23 cellular contexts compared by ENCODE assay signal in the genomic region with DNA sequence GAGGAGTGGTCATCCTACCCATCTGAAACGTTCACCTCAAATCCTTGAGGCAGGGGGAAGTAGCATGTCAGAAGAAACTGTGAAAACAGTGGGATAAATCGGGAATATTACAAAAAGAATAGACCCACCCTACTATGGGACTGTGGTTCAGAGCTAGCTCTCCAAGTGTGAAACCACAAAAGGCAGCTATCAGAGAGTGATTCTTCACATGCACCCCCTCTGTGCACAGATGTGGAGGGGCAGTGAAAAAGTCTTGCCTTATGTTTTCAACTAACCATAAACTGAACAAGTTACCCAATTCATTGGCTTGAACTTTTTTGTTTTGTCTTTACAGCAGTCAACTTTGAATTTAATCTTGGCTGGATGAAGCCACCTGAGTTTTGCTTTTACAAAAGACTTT.
DNase-seq lines count a peak whose midpoint lies in the region; ATAC-seq and TF ChIP-seq lines count a peak whose summit lies in the region.
"Had no signal": no experiment of that assay in that cellular context is flagged by ENCODE, and none has a peak within 500 bp of the region (broad histone marks: within the 10 kb centered on the region; RNA-seq: fewer than 3 reads in every experiment).

No MANE protein-coding gene starts in this region.

- H3T11ph ChIP-seq in H9 (ENCODE audit: low read length): no peak overlapping the region

- H3K36me3 Mint-ChIP-seq in H9 (ENCODE audit: insufficient read depth in 1 of 3, low read depth in 3 of 3) (peaks cover 0 to 7% (median 5%) of the 10 kb centered on the region in 3 experiments; a peak in 4 of 7 replicates), WTC11 (peaks cover 7% of the 10 kb centered on the region)
- no peaks in the 10 kb centered on the region for H3K36me3 Mint-ChIP-seq in naive thymus-derived CD4-positive, alpha-beta T cell
- H3K36me3 Mint-ChIP-seq: type B pancreatic cell had no signal

- H4K20me1 ChIP-seq in H9 (ENCODE audit: control insufficient read depth, insufficient read depth, insufficient read length): no peaks in the 10 kb centered on the region

- intact Hi-C loops in naive thymus-derived CD4-positive, alpha-beta T cell (cut with micrococcal nuclease): loop anchor here (1.0 to 10.0 kb wide), 4 partner anchors 42 to 668 kb away; no protein-coding TSS in a partner anchor

- H3K4me1 Mint-ChIP-seq in H9 (peaks cover 18 to 22% of the 10 kb centered on the region in 2 experiments), WTC11 (peaks cover 24% of the 10 kb centered on the region)
- peaks cover 17 to 42% (median 32%) of the 10 kb centered on the region in 7 donors for H3K4me1 Mint-ChIP-seq in naive thymus-derived CD4-positive, alpha-beta T cell

- no peak overlapping the region for H2AK5ac ChIP-seq in H9 (ENCODE audit: insufficient read length, low read length)

- H3K27me3 Mint-ChIP-seq in H9 (ENCODE audit: low read depth) (no peaks in the 10 kb centered on the region), WTC11 (ENCODE audit: low read depth) (no peaks in the 10 kb centered on the region)
- no peaks in the 10 kb centered on the region for H3K27me3 Mint-ChIP-seq in naive thymus-derived CD4-positive, alpha-beta T cell
- H3K27me3 Mint-ChIP-seq: type B pancreatic cell had no signal

- H3K56ac ChIP-seq in H9 (ENCODE audit: insufficient read length, low read depth, low read length): no peak overlapping the region

- no peak overlapping the region for H3K9ac ChIP-seq in H9 (ENCODE audit: extremely low read depth, insufficient read length, low read length)

- no peak overlapping the region for H3K14ac ChIP-seq in H9 (ENCODE audit: insufficient read depth, low read length)

- CTCF ChIA-PET in WTC11 (lab: Charles Lee): no interaction called here
- CTCF ChIA-PET in naive thymus-derived CD4-positive, alpha-beta T cell (lab: Charles Lee): no interaction called here

- H3K27ac Mint-ChIP-seq in H9: peak overlapping the region; percentile 20 to 89 (median 69); a peak in 4 of 7 replicates
- H3K27ac Mint-ChIP-seq in WTC11: peak overlapping the region; percentile 63
- H3K27ac Mint-ChIP-seq in naive thymus-derived CD4-positive, alpha-beta T cell: no peak overlapping the region
- H3K27ac Mint-ChIP-seq: type B pancreatic cell had no signal

- POLR2A ChIA-PET in WTC11 (lab: Charles Lee): no interaction called here
- POLR2A ChIA-PET in naive thymus-derived CD4-positive, alpha-beta T cell (lab: Charles Lee): no interaction called here

- H2BK20ac ChIP-seq in H9 (ENCODE audit: low read depth, low read length, poor library complexity, severe bottlenecking): no peak overlapping the region

- no peak overlapping the region for H4K5ac ChIP-seq in H9 (ENCODE audit: insufficient read length, low read depth, low read length)

- no peak overlapping the region for H4K8ac ChIP-seq in H9 (replicated peaks; ENCODE audit: insufficient read length, low read depth, low read length)

- H3K79me1 ChIP-seq in H9 (ENCODE audit: insufficient read depth, low read depth, low read length, poor library complexity, severe bottlenecking): no peaks in the 10 kb centered on the region

- H2BK12ac ChIP-seq in H9 (ENCODE audit: insufficient read length, low read depth, low read length): no peak overlapping the region

- no peak overlapping the region for H2BK5ac ChIP-seq in H9 (ENCODE audit: insufficient read length, low read length)

- peaks cover 7% of the 10 kb centered on the region for H3K4me1 ChIP-seq in H9 (ENCODE audit: insufficient read depth, low read length)
- H3K4me1 ChIP-seq in naive thymus-derived CD4-positive, alpha-beta T cell (ENCODE audit: control insufficient read depth in 2 of 2, insufficient read depth in 2 of 2, low read length in 2 of 2): peaks cover 4 to 32% of the 10 kb centered on the region in 2 donors
- peaks cover 0 to 11% (median 6%) of the 10 kb centered on the region in 4 donors for H3K4me1 ChIP-seq in upper lobe of left lung
- no peaks in the 10 kb centered on the region for H3K4me1 ChIP-seq in suprapubic skin
- H3K4me1 ChIP-seq in HAP-1: no peaks in the 10 kb centered on the region
- H3K4me1 ChIP-seq: foreskin keratinocyte had no signal

- WGBS in H9 (ENCODE audit: extremely low coverage, insufficient read length, low lambda C conversion rate): no CpG with 5 or more reads among the region's 2 CpGs
- 69% methylated on average over 2 of the region's 2 CpGs for WGBS in upper lobe of left lung, 2 donors
- 40% methylated on average over 2 of the region's 2 CpGs for WGBS in suprapubic skin

- H3K9me3 ChIP-seq in H9 (ENCODE audit: control insufficient read depth, low read depth, low read length) (no peaks in the 10 kb centered on the region), upper lobe of left lung (no peaks in the 10 kb centered on the region), suprapubic skin (no peaks in the 10 kb centered on the region), HAP-1 (no peaks in the 10 kb centered on the region)
- no peaks in the 10 kb centered on the region for H3K9me3 ChIP-seq in naive thymus-derived CD4-positive, alpha-beta T cell (ENCODE audit: control insufficient read depth in 2 of 3, low read length in 3 of 3)
- H3K9me3 ChIP-seq: lower lobe of right lung had no signal

- TF ChIP-seq CTCF in H9 (conservative IDR thresholded peaks at IDR 0.05): no peak
- no peak for TF ChIP-seq CTCF in WTC11 (IDR thresholded peaks at IDR 0.05)
- no peak for TF ChIP-seq CTCF in upper lobe of left lung (IDR thresholded peaks at IDR 0.05)
- TF ChIP-seq CTCF in suprapubic skin (IDR thresholded peaks at IDR 0.05): no peak

- in situ Hi-C loops in HAP-1 (cut with MboI; ENCODE audit: low sequenced_read_pairs): no loop called here

- ATAC-seq in GM18498 (IDR thresholded peaks at IDR 0.05; ENCODE audit: unreplicated experiment): peak; percentile 74
- peak; percentile 79 for ATAC-seq in WTC11
- peak; percentile 62 for ATAC-seq in naive thymus-derived CD4-positive, alpha-beta T cell
- ATAC-seq in upper lobe of left lung (ENCODE audit: low FRiP score in 2 of 2): no peak
- ATAC-seq in esophagus mucosa: no peak
- ATAC-seq: foreskin keratinocyte, lower lobe of right lung had no signal

- no peaks in the 10 kb centered on the region for H3K23me2 ChIP-seq in H9 (ENCODE audit: insufficient read length, low read depth, low read length, poor library complexity, severe bottlenecking)

- H3K27me3 ChIP-seq in H9 (ENCODE audit: insufficient read depth, low read length): no peaks in the 10 kb centered on the region; the same call in 1 of the 2 replicates
- no peaks in the 10 kb centered on the region for H3K27me3 ChIP-seq in naive thymus-derived CD4-positive, alpha-beta T cell (ENCODE audit: control insufficient read depth in 2 of 2, insufficient read depth in 2 of 2, low read length in 2 of 2)
- no peaks in the 10 kb centered on the region for H3K27me3 ChIP-seq in upper lobe of left lung
- H3K27me3 ChIP-seq in suprapubic skin: no peaks in the 10 kb centered on the region
- 0 out of 2 replicates have a peak, but pooled peaks cover 2% of the 10 kb centered on the region for H3K27me3 ChIP-seq in HAP-1 (ENCODE audit: low read depth)
- H3K27me3 ChIP-seq: adrenal gland had no signal

- peaks cover 6 to 7% of the 10 kb centered on the region in 2 experiments; a peak in 4 of 5 replicates for H3K9me3 Mint-ChIP-seq in H9
- H3K9me3 Mint-ChIP-seq in WTC11: peaks cover 9% of the 10 kb centered on the region
- H3K9me3 Mint-ChIP-seq in naive thymus-derived CD4-positive, alpha-beta T cell: no peaks in the 10 kb centered on the region
- H3K9me3 Mint-ChIP-seq: type B pancreatic cell had no signal

- DNase-seq in H9 (no peak), WTC11 (ENCODE audit: low spot score) (no peak), upper lobe of left lung (no peak), suprapubic skin (ENCODE audit: low spot score in 2 of 2) (no peak), HAP-1 (ENCODE audit: low spot score in 2 of 2) (no peak)
- DNase-seq in naive thymus-derived CD4-positive, alpha-beta T cell: no peak
- DNase-seq: activated CD4-positive, alpha-beta T cell treated with anti-CD3 and anti-CD28 coated beads for 4 hours; activated effector memory CD4-positive, alpha-beta T cell treated with Interleukin-2 at 50 U/mL for 16 hours; adrenal gland; foreskin keratinocyte; hippocampal formation; kidney; lower lobe of right lung; NCI-H1436; NCI-H526 treated with DMSO at 0.1 percent for 48 hours; nucleus accumbens; SHP77; stimulated activated CD4-positive, alpha-beta T cell treated with anti-CD3 and anti-CD28 coated beads, Interleukin-2, amount 100 ng/mL, for 48 hours had no signal

- H3K4me3 Mint-ChIP-seq in H9 (no peak overlapping the region), WTC11 (no peak overlapping the region)
- no peak overlapping the region for H3K4me3 Mint-ChIP-seq in naive thymus-derived CD4-positive, alpha-beta T cell
- H3K4me3 Mint-ChIP-seq: type B pancreatic cell had no signal

- H3K36me3 ChIP-seq in naive thymus-derived CD4-positive, alpha-beta T cell (ENCODE audit: control insufficient read depth in 2 of 3, insufficient read depth in 3 of 3, low read length in 3 of 3): no peaks in the 10 kb centered on the region
- H3K36me3 ChIP-seq in upper lobe of left lung (no peaks in the 10 kb centered on the region), suprapubic skin (no peaks in the 10 kb centered on the region), HAP-1 (replicated peaks) (no peaks in the 10 kb centered on the region)
- H3K36me3 ChIP-seq: adrenal gland, lower lobe of right lung had no signal

- H2BK15ac ChIP-seq in H9 (ENCODE audit: low read depth, low read length): no peak overlapping the region

- no peak overlapping the region for H3K4me3 ChIP-seq in naive thymus-derived CD4-positive, alpha-beta T cell (ENCODE audit: low read length)
- H3K4me3 ChIP-seq in upper lobe of left lung (no peak overlapping the region), suprapubic skin (no peak overlapping the region), HAP-1 (no peak overlapping the region)
- H3K4me3 ChIP-seq: adrenal gland, lower lobe of right lung, smooth muscle cell had no signal

- no peak overlapping the region for H3K18ac ChIP-seq in H9 (ENCODE audit: insufficient read length, low read depth, low read length)

- no peak overlapping the region for H3K4ac ChIP-seq in H9 (ENCODE audit: low read depth, low read length)

- no peak overlapping the region for H3K4me2 ChIP-seq in H9 (ENCODE audit: insufficient read depth, insufficient read length, low read length)
- H3K4me2 ChIP-seq: smooth muscle cell had no signal

- no peak overlapping the region for H2AFZ ChIP-seq in H9 (ENCODE audit: low read length)

- H2BK120ac ChIP-seq in H9 (ENCODE audit: low read depth, low read length, poor library complexity, severe bottlenecking): no peak overlapping the region

- H3K27ac ChIP-seq in H9 (ENCODE audit: insufficient read length, low read depth, low read length): no peak overlapping the region
- no peak overlapping the region for H3K27ac ChIP-seq in naive thymus-derived CD4-positive, alpha-beta T cell (ENCODE audit: low read depth, low read length)
- H3K27ac ChIP-seq in upper lobe of left lung: no peak overlapping the region
- H3K27ac ChIP-seq in suprapubic skin: no peak overlapping the region
- H3K27ac ChIP-seq: adrenal gland, epithelial cell of prostate, foreskin keratinocyte, lower lobe of right lung had no signal

- TF ChIP-seq POLR2A in upper lobe of left lung (IDR thresholded peaks at IDR 0.05) (no peak), suprapubic skin (IDR thresholded peaks at IDR 0.05) (no peak)

- TF ChIP-seq EP300 in upper lobe of left lung (IDR thresholded peaks at IDR 0.05) (no peak), suprapubic skin (IDR thresholded peaks at IDR 0.05) (no peak)

- no peak overlapping the region for H4K91ac ChIP-seq in H9 (ENCODE audit: insufficient read length, low read depth, low read length)

- no peak overlapping the region for H3K23ac ChIP-seq in H9 (ENCODE audit: insufficient read length, low read depth, low read length)

- H3K79me2 ChIP-seq in H9 (ENCODE audit: insufficient read depth, low read length): no peaks in the 10 kb centered on the region

Comparison
In these comparisons a context has a peak if more than half of its experiments do, and no peak if none do; other contexts are left out.
1. ATAC-seq: peak in GM18498 (single experiment), WTC11 (single experiment) and naive thymus-derived CD4-positive, alpha-beta T cell (single experiment); none in upper lobe of left lung (0 of 2) and esophagus mucosa (single experiment).
2. H3K27ac Mint-ChIP-seq: peak in H9 (3 of 3) and WTC11 (single experiment); none in naive thymus-derived CD4-positive, alpha-beta T cell (0 of 9).